In genomic region chr14:67695394-67695949, GRCh38 we compare ENCODE assay signal across 8 cellular contexts. TPM values are rescaled to one million over a fixed set of nuclear protein-coding genes. Genes with fewer than 3 reads are reported as not detected.
DNase-seq lines count a peak whose midpoint lies in the region; ATAC-seq, FAIRE-seq and TF ChIP-seq lines count a peak whose summit lies in the region.

Gene RDH11, minus strand, starts transcription at chr14:67695764. Its CDS starts 61 bp downstream, at chr14:67695703.

- H3K4me2 ChIP-seq in OCI-LY7 (ENCODE audit: low read length) (peak within 1 kb of the TSS; percentile 85), endothelial cell of umbilical vein (ENCODE audit: insufficient read depth, low read length) (peak within 1 kb of the TSS; percentile 56)

- peaks cover 25% of the 10 kb centered on the region; the same call in 1 of the 2 replicates for H3K79me2 ChIP-seq in OCI-LY7 (ENCODE audit: insufficient read depth, low read depth, low read length)
- peaks cover 39% of the 10 kb centered on the region for H3K79me2 ChIP-seq in endothelial cell of umbilical vein (ENCODE audit: control insufficient read depth, insufficient read depth, low read length)

- H4K20me1 ChIP-seq in OCI-LY7 (ENCODE audit: insufficient read depth, low read length) (no peaks in the 10 kb centered on the region), endothelial cell of umbilical vein (replicated peaks; ENCODE audit: control insufficient read depth, extremely low read depth, insufficient read depth, low read length) (no peaks in the 10 kb centered on the region)

- H3K27me3 ChIP-seq in HUES64 (ENCODE audit: insufficient read depth, low read length) (peaks cover 7% of the 10 kb centered on the region; the same call in 1 of the 2 replicates), endothelial cell of umbilical vein (ENCODE audit: control insufficient read depth in 2 of 2, insufficient read depth in 2 of 2, low read length in 2 of 2) (no peaks in the 10 kb centered on the region)

- H3K4me3 Mint-ChIP-seq in Calu3 (ENCODE audit: low read depth, unreplicated experiment), result peak within 1 kb of the TSS; percentile 93

- peaks cover 20% of the 10 kb centered on the region for H3K36me3 Mint-ChIP-seq in Calu3 (ENCODE audit: insufficient read depth, unreplicated experiment)

- CTCF ChIA-PET in Calu3 (lab: Charles Lee), result interaction anchor here (2.8 kb wide), 1 partner anchor 9 kb away, joined by 16 read pairs; no protein-coding TSS in a partner anchor
- CTCF ChIA-PET in OCI-LY7 (lab: Charles Lee; ENCODE audit: unreplicated experiment), result interaction anchor here (1.0 to 1.1 kb wide), 3 partner anchors 9 to 95 kb away, joined by 3 to 5 read pairs (median 4); partner anchors contain the start of gene PIGH
- CTCF ChIA-PET in endothelial cell of umbilical vein (lab: Charles Lee), result interaction anchor here (0.6 to 5.8 kb wide), 15 partner anchors 9 to 1336 kb away, joined by 3 to 61 read pairs (median 5); partner anchors contain the start of genes ATP6V1D and EIF2S1

- dilution Hi-C loops in endothelial cell of umbilical vein (cut with MboI; ENCODE audit: extremely low pct_ligation_motif_present, low sequenced_read_pairs), result no loop called here

- H3K4me1 ChIP-seq in HUES64 (ENCODE audit: insufficient read depth, low read length) (0 out of 2 replicates have a peak, but pooled peaks cover 5% of the 10 kb centered on the region), OCI-LY7 (ENCODE audit: insufficient read depth, low read length, poor library complexity, severe bottlenecking) (peaks cover 5% of the 10 kb centered on the region), endothelial cell of umbilical vein (ENCODE audit: control insufficient read depth, extremely low read depth, insufficient read depth, low read length) (peaks cover 10% of the 10 kb centered on the region)

- no TSS peak for BruUV-seq in Calu3 (replicated peaks; lab: Mats Ljungman, UMichigan)
- BruUV-seq in OCI-LY7 (replicated peaks; lab: Mats Ljungman, UMichigan), result no TSS peak
- TSS peak; percentile 77 for BruUV-seq in endothelial cell of umbilical vein (replicated peaks; lab: Mats Ljungman, UMichigan)

- POLR2A ChIA-PET in OCI-LY7 (lab: Charles Lee), result interaction anchor here (0.7 to 1.8 kb wide), 9 partner anchors 9 to 182 kb away, joined by 3 to 5 read pairs (median 3); partner anchors contain the start of gene PIGH
- POLR2A ChIA-PET in endothelial cell of umbilical vein (lab: Charles Lee), result interaction anchor here (0.7 to 1.1 kb wide), 4 partner anchors 9 to 336 kb away, joined by 3 to 6 read pairs (median 4); partner anchors contain the start of gene ATP6V1D

- peak; percentile 94 for TF ChIP-seq POLR2A in endothelial cell of umbilical vein (IDR thresholded peaks at IDR 0.05; ENCODE audit: low read depth, low read length)

- peak within 1 kb of the TSS; percentile 87 for H3K27ac Mint-ChIP-seq in Calu3 (ENCODE audit: unreplicated experiment)

- peak; percentile 95 for FAIRE-seq in endothelial cell of umbilical vein (lab: Jason Lieb, UNC)

- H3K4me1 Mint-ChIP-seq in Calu3 (ENCODE audit: low read depth, unreplicated experiment), result no peaks in the 10 kb centered on the region

- no peaks in the 10 kb centered on the region for H3K27me3 Mint-ChIP-seq in Calu3 (ENCODE audit: unreplicated experiment)

- under 1% methylated on average over 25 of the region's 25 CpGs for WGBS in HUES64

- TF ChIP-seq CTCF in Calu3 (IDR thresholded peaks at IDR 0.05; ENCODE audit: unreplicated experiment), result no peak
- TF ChIP-seq CTCF in OCI-LY7 (conservative IDR thresholded peaks at IDR 0.05; ENCODE audit: low read length), result no peak
- no peak for TF ChIP-seq CTCF in endothelial cell of umbilical vein (IDR thresholded peaks at IDR 0.05; ENCODE audit: extremely low read depth in 1 of 2, insufficient read depth in 1 of 2, low read depth in 1 of 2, low read length in 2 of 2)

- peak; percentile 79 for ATAC-seq in GM21423 (IDR thresholded peaks at IDR 0.05; ENCODE audit: unreplicated experiment)

- H3K9me1 ChIP-seq in endothelial cell of umbilical vein (replicated peaks; ENCODE audit: control insufficient read depth, extremely low read depth, insufficient read depth, low read length), result no peaks in the 10 kb centered on the region

- H3K9me3 Mint-ChIP-seq in Calu3 (ENCODE audit: low read depth, unreplicated experiment), result no peaks in the 10 kb centered on the region

- H2AFZ ChIP-seq in OCI-LY7 (ENCODE audit: low read length), result peak within 1 kb of the TSS; percentile 72
- H2AFZ ChIP-seq in endothelial cell of umbilical vein (ENCODE audit: low read depth, low read length), result peak within 1 kb of the TSS; percentile 61

- peak; percentile 87 for DNase-seq in Calu3
- peak; percentile 89 for DNase-seq in OCI-LY7 (ENCODE audit: low spot score)
- peak; percentile 66 for DNase-seq in activated T-cell treated with anti-CD3 and anti-CD28 coated beads for 1 hour (ENCODE audit: low read depth)
- DNase-seq in endothelial cell of umbilical vein (ENCODE audit: low read depth, low spot score), result peak; percentile 89
- DNase-seq in middle frontal gyrus (ENCODE audit: extremely low spot score, low spot score), result peak; percentile 87
- DNase-seq in stimulated activated CD8-positive, alpha-beta memory T cell treated with anti-CD3 and anti-CD28 coated beads, Interleukin-2, amount 100 ng/mL, for 48 hours (ENCODE audit: low read depth in 2 of 2), result peak; percentile 60 to 71

- intact Hi-C loops in Calu3 (cut with micrococcal nuclease; ENCODE audit: unreplicated experiment), result no loop called here
- intact Hi-C loops in OCI-LY7 (cut with micrococcal nuclease; ENCODE audit: unreplicated experiment), result loop anchor here (2.0 kb wide), 1 partner anchor 21 kb away; the partner anchor contains the start of gene VTI1B
- intact Hi-C loops in endothelial cell of umbilical vein (cut with micrococcal nuclease), result loop anchor here (1.0 kb wide), 4 partner anchors 21 to 336 kb away; partner anchors contain the start of genes ARG2, ATP6V1D and VTI1B

- H3K9me2 ChIP-seq in OCI-LY7 (ENCODE audit: insufficient read depth, low read length), result no peaks in the 10 kb centered on the region

- peak within 1 kb of the TSS; percentile 52 for H3K27ac ChIP-seq in HUES64 (ENCODE audit: low read depth, low read length)
- peak within 1 kb of the TSS; percentile 58 for H3K27ac ChIP-seq in OCI-LY7 (ENCODE audit: low read depth, low read length, poor library complexity, severe bottlenecking)
- H3K27ac ChIP-seq in endothelial cell of umbilical vein (ENCODE audit: insufficient read depth, low read depth, low read length), result peak within 1 kb of the TSS; percentile 61

- no peaks in the 10 kb centered on the region for H3K9me3 ChIP-seq in HUES64 (ENCODE audit: insufficient read depth, low read depth, low read length)
- H3K9me3 ChIP-seq in OCI-LY7 (ENCODE audit: low read length), result no peaks in the 10 kb centered on the region
- H3K9me3 ChIP-seq in endothelial cell of umbilical vein (replicated peaks; ENCODE audit: control insufficient read depth, insufficient read depth, low read length), result no peaks in the 10 kb centered on the region

- H3K9ac ChIP-seq in HUES64 (ENCODE audit: low read depth, low read length) (peak within 1 kb of the TSS; percentile 78), endothelial cell of umbilical vein (replicated peaks; ENCODE audit: extremely low read depth, insufficient read depth, low read length) (peak within 1 kb of the TSS; percentile 79)

- H3K36me3 ChIP-seq in HUES64 (ENCODE audit: insufficient read depth, low read length), result peaks cover 29% of the 10 kb centered on the region
- peaks cover 31% of the 10 kb centered on the region for H3K36me3 ChIP-seq in OCI-LY7 (ENCODE audit: insufficient read depth, low read length)
- H3K36me3 ChIP-seq in endothelial cell of umbilical vein (ENCODE audit: control insufficient read depth in 2 of 2, extremely low read depth in 1 of 2, insufficient read depth in 2 of 2, low read length in 2 of 2), result peaks cover 11 to 17% of the 10 kb centered on the region in 2 experiments

- H3K4me3 ChIP-seq in HUES64 (ENCODE audit: low read length), result peak within 1 kb of the TSS; percentile 77
- peak within 1 kb of the TSS; percentile 96 for H3K4me3 ChIP-seq in OCI-LY7 (ENCODE audit: low read depth, low read length, poor library complexity, severe bottlenecking)
- H3K4me3 ChIP-seq in endothelial cell of umbilical vein (replicated peaks in 1 of 3; ENCODE audit: insufficient read depth in 1 of 3, low read depth in 1 of 3, low read length in 3 of 3), result peak within 1 kb of the TSS; percentile 77 to 87 (median 78)

TF ChIP-seq in endothelial cell of umbilical vein, 7 proteins besides CTCF, POLR2A, EP300 and RAD21:
- TF ChIP-seq POLR2AphosphoS5 (IDR thresholded peaks at IDR 0.05; ENCODE audit: insufficient read depth, low read depth, low read length) (peak; percentile 86), MYC (IDR thresholded peaks at IDR 0.05; ENCODE audit: low read depth, low read length) (peak; percentile 44), EZH2 (IDR thresholded peaks at IDR 0.05; ENCODE audit: borderline replicate concordance, low read depth, low read length, severe bottlenecking) (no peak)
TF ChIP-seq in endothelial cell of umbilical vein: peak in this region for 2.

RNA-seq across cellular contexts. Expression of gene RDH11, which starts in this region (rescaled TPM):
- 117 and 133 TPM in 2 replicates for total RNA-seq in Calu3 (2022)
- 87.7 TPM for polyA plus RNA-seq in HUES64 (2013, experiment 1 of 2)
- polyA plus RNA-seq in HUES64 (2013, experiment 2 of 2), result 102 TPM
- 31.1 and 32.0 TPM in 2 replicates for total RNA-seq in OCI-LY7 (2014; rRNA removed; shearing (Covaris generic))
- total RNA-seq in OCI-LY7 (2022), result 33.6 and 37.7 TPM in 2 replicates
- total RNA-seq in endothelial cell of umbilical vein, result 79.8 and 90.2 TPM in 2 replicates
- 86.2 and 93.2 TPM in 2 replicates for polyA plus RNA-seq in endothelial cell of umbilical vein
- polyA plus RNA-seq in endothelial cell of umbilical vein (2011; cell fraction: cytosol; rRNA removed), result 89.8 and 90.0 TPM in 2 replicates
- polyA plus RNA-seq in endothelial cell of umbilical vein (2011; cell fraction: nucleus; rRNA removed), result 173 and 199 TPM in 2 replicates
- polyA plus RNA-seq in endothelial cell of umbilical vein (2012), result 57.2 and 85.7 TPM in 2 replicates
- 177 TPM in 2 replicates for polyA minus RNA-seq in endothelial cell of umbilical vein
- 112 TPM for polyA minus RNA-seq in endothelial cell of umbilical vein (2011; cell fraction: cytosol; rRNA and poly(A)+ RNA removed)
- polyA minus RNA-seq in endothelial cell of umbilical vein (2011; cell fraction: nucleus; rRNA and poly(A)+ RNA removed), result 43.0 and 77.9 TPM in 2 replicates

Comparison
In these comparisons a context has a peak if more than half of its experiments do, and no peak if none do; other contexts are left out.
1. Peak in every context shown above with its lines: DNase-seq, ATAC-seq, H3K4me3 ChIP-seq and H3K27ac ChIP-seq.